Comparison of ENCODE assay signal across 8 cellular contexts in the genomic region with DNA sequence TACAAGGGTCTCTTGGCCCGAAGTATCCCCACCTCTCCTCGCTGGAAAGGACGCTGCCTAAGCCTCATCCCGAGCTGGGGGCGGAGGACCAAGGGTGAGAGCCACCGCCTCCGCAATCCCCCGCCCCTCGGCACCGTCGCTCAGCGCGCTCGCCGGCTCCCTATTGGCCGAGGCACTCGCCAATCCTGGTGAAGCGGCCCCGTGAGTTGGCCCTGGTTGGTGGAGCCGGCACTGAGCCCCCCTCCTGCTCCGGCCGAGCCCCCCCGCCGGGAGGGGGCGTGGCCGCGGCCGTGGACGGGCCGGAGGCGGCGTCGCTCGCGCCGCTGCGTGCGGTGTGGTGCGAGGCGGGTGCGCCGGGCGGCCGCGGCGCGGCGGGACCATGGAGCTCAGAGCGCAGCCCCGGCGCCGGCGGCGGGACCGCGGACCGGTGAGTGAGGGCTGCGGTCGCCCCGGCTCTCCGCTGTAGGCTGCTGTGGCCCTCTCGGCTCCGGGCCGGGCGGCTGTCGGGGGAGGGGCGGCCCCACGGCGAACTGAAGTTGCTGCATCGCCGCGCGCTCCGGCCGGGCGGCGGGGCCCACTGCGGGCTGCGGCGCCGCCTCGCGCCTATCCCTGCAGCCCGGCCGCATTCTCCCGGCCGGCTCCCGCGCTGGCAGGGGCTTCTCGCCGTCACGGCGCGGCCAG. TPM values are rescaled to one million over a fixed set of nuclear protein-coding genes. Genes with fewer than 3 reads are reported as not detected.
DNase-seq lines count a peak whose midpoint lies in the region; ATAC-seq and TF ChIP-seq lines count a peak whose summit lies in the region.

A gene with protein sequence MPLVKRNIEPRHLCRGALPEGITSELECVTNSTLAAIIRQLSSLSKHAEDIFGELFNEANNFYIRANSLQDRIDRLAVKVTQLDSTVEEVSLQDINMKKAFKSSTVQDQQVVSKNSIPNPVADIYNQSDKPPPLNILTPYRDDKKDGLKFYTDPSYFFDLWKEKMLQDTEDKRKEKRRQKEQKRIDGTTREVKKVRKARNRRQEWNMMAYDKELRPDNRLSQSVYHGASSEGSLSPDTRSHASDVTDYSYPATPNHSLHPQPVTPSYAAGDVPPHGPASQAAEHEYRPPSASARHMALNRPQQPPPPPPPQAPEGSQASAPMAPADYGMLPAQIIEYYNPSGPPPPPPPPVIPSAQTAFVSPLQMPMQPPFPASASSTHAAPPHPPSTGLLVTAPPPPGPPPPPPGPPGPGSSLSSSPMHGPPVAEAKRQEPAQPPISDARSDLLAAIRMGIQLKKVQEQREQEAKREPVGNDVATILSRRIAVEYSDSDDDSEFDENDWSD (plus strand): TSS at position 291 of the 681 bp plus-strand sequence. CDS start 84,588 bp downstream, outside the sequence.

- H3K4me3 ChIP-seq in AG04450 (ENCODE audit: low read depth, low read length): peak within 1 kb of the TSS; percentile 69

- H3K4me3 Mint-ChIP-seq in memory B cell: peak within 1 kb of the TSS; percentile 62

- peaks cover 3% of the 10 kb centered on the region for H3K4me1 Mint-ChIP-seq in memory B cell

- H3K27me3 ChIP-seq in AG04450 (ENCODE audit: control insufficient read depth, insufficient read depth, low read length): peaks cover 13% of the 10 kb centered on the region

- TF ChIP-seq CTCF in AG04450 (IDR thresholded peaks at IDR 0.05; ENCODE audit: low read depth, low read length): no peak

- DNase-seq in AG04450 (ENCODE audit: low read depth, low spot score) (peak; percentile 72), NCI-H2171 treated with DMSO at 0.1 percent for 48 hours (lab: John Stamatoyannopoulos, UW) (peak; percentile 74), epidermal melanocyte (ENCODE audit: insufficient read length, low spot score) (peak; percentile 93), memory B cell (ENCODE audit: low spot score in 2 of 2) (peak; percentile 16 to 27)
- peak; percentile 46 to 63 for DNase-seq in activated CD4-positive, alpha-beta T cell treated with anti-CD3 and anti-CD28 coated beads, Interleukin-2, amount 50 U/mL, for 48 hours
- DNase-seq in stimulated activated CD8-positive, alpha-beta memory T cell treated with anti-CD3 and anti-CD28 coated beads, Interleukin-2, amount 100 ng/mL, for 48 hours (ENCODE audit: low read depth in 2 of 2): peak; percentile 39 to 45

- POLR2A ChIA-PET in AG04450 (lab: Yijun Ruan, JAX): no interaction called here

- H3K36me3 Mint-ChIP-seq in memory B cell: no peaks in the 10 kb centered on the region

- no peaks in the 10 kb centered on the region for H3K9me3 Mint-ChIP-seq in memory B cell

- no peak within 1 kb of the TSS for H3K27ac Mint-ChIP-seq in memory B cell

- no peaks in the 10 kb centered on the region for H3K9me3 ChIP-seq in AG04450 (ENCODE audit: control insufficient read depth, insufficient read depth, low read length)

- H3K27me3 Mint-ChIP-seq in memory B cell: peaks cover 5% of the 10 kb centered on the region

- ATAC-seq in GM18909 (IDR thresholded peaks at IDR 0.05; ENCODE audit: poor library complexity, unreplicated experiment) (peak; percentile 96), HG03135 (IDR thresholded peaks at IDR 0.05; ENCODE audit: unreplicated experiment) (peak; percentile 90), memory B cell (ENCODE audit: low read depth) (peak; percentile 93)

- CTCF ChIA-PET in AG04450 (lab: Charles Lee): interaction anchor here (0.6 to 1.6 kb wide), 4 partner anchors 77 to 1507 kb away, joined by 3 to 8 read pairs (median 6); no protein-coding TSS in a partner anchor

- H3K27ac ChIP-seq in AG04450 (ENCODE audit: low read depth, low read length): no peak within 1 kb of the TSS

RNA-seq across cellular contexts. Expression of the gene that starts here (rescaled TPM):
- polyA plus RNA-seq in AG04450 (2011; rRNA removed): 8.3 and 11.3 TPM in 2 replicates
- polyA minus RNA-seq in AG04450 (2011; rRNA and poly(A)+ RNA removed): 3.3 and 4.0 TPM in 2 replicates

Comparison
In these comparisons a context has a peak if more than half of its experiments do, and no peak if none do; other contexts are left out.
1. DNase-seq: peak in every context shown above with its lines; median percentile 93 in epidermal melanocyte; 74 in NCI-H2171 treated with DMSO at 0.1 percent for 48 hours; 72 in AG04450; 54 in activated CD4-positive, alpha-beta T cell treated with anti-CD3 and anti-CD28 coated beads, Interleukin-2, amount 50 U/mL, for 48 hours; 42 in stimulated activated CD8-positive, alpha-beta memory T cell treated with anti-CD3 and anti-CD28 coated beads, Interleukin-2, amount 100 ng/mL, for 48 hours; 22 in memory B cell.